ENCODE assay signal across 1 cellular context in the genomic region with DNA sequence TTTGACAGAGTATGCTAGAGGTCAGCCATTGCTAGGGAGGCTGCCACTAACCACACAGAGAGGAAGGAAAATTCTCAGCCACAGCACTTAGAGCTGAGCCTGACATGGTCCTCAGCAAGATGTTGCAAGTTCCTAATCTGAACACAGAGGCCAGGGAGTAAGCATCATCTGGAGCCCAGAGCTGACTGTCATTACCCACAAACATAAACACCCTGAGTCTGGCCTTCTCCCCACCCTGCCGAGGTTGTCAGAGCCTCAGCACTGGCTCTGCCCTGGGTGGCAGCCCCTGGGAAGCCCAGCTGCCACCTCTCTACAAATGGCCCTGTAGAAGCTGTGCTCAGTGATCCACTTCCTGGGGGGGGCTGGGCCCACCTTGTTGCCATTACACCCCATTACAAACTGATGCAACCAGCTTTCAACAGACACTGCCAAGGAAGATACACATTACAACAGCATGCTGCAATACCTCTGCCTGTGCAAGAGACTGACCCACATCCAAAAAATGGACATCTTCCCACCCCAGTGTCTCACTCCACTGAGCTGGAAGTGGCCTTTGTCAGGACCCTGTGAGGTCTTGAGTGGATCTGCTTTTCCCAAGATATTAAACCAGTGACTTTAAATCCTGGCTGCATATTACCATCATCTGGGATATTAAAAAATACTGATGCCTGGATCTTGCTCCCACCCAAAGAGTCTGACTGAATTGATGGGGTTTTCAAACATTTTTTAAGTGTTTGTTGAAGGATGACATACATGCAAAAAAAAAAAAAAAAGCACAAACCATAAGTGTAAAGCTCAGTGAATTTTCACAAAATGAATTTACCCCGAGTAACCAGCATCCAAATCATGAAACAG.
TF ChIP-seq lines count a peak whose summit lies in the region.

No MANE protein-coding gene starts in this region.

TF ChIP-seq in IMR-90, 13 proteins besides CTCF, POLR2A, EP300 and RAD21:
- TF ChIP-seq RFX5 (IDR thresholded peaks at IDR 0.05; ENCODE audit: low read depth, low read length) (no peak), SMC3 (IDR thresholded peaks at IDR 0.05; ENCODE audit: low read depth, low read length) (no peak), CEBPB (IDR thresholded peaks at IDR 0.05; ENCODE audit: low read depth, low read length) (peak; percentile 91), FOS (IDR thresholded peaks at IDR 0.05; ENCODE audit: low read depth, low read length) (0 out of 2 replicates have a peak, but pooled peaks have one; percentile 29), MAFK (IDR thresholded peaks at IDR 0.05; ENCODE audit: low read depth, low read length) (no peak), RCOR1 (IDR thresholded peaks at IDR 0.05; ENCODE audit: insufficient replicate concordance, low read length) (peak; percentile 36), BHLHE40 (IDR thresholded peaks at IDR 0.05; ENCODE audit: low read depth, low read length) (0 out of 2 replicates have a peak, but pooled peaks have one; percentile 25), MAZ (IDR thresholded peaks at IDR 0.05; ENCODE audit: borderline replicate concordance, low read depth, low read length) (peak; percentile 50; the same call in 1 of the 2 replicates), MXI1 (IDR thresholded peaks at IDR 0.05; ENCODE audit: borderline replicate concordance, low read depth, low read length) (no peak), CHD1 (IDR thresholded peaks at IDR 0.05; ENCODE audit: low read depth, low read length) (no peak), NFE2L2 (IDR thresholded peaks at IDR 0.05; ENCODE audit: low read depth, low read length) (no peak)
- TF ChIP-seq, protein P1, sequence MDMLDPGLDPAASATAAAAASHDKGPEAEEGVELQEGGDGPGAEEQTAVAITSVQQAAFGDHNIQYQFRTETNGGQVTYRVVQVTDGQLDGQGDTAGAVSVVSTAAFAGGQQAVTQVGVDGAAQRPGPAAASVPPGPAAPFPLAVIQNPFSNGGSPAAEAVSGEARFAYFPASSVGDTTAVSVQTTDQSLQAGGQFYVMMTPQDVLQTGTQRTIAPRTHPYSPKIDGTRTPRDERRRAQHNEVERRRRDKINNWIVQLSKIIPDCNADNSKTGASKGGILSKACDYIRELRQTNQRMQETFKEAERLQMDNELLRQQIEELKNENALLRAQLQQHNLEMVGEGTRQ (IDR thresholded peaks at IDR 0.05; ENCODE audit: low read depth, low read length) = no peak
- TF ChIP-seq, protein P2, sequence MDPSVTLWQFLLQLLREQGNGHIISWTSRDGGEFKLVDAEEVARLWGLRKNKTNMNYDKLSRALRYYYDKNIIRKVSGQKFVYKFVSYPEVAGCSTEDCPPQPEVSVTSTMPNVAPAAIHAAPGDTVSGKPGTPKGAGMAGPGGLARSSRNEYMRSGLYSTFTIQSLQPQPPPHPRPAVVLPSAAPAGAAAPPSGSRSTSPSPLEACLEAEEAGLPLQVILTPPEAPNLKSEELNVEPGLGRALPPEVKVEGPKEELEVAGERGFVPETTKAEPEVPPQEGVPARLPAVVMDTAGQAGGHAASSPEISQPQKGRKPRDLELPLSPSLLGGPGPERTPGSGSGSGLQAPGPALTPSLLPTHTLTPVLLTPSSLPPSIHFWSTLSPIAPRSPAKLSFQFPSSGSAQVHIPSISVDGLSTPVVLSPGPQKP (IDR thresholded peaks at IDR 0.05; ENCODE audit: borderline replicate concordance, low read depth, low read length) = no peak
